6 cellular contexts compared by ENCODE assay signal in the genomic region with DNA sequence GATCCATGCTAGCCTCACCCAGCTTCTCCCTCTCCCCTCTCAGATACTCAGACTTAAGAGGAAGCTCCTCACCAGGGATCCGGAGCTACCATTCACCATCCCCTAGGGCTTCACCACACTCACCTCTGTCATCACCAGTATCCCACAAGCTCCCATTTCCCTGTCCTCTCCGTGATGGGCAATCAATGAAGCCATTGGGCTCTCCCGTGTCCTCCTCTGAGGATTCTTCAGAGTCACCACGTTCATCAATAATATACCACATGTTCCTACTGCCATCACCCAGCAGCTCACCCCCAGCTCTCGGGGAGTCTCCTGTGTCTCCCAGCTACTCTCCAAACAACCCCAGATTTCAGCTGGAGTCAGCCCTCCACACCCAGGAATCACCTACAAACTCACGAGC. TPM values are rescaled to one million over a fixed set of nuclear protein-coding genes. Genes with fewer than 3 reads are reported as not detected.
A peak's percentile ranks its signal among the peaks of the same experiment; 100 is the strongest.
DNase-seq lines count a peak whose midpoint lies in the region; ATAC-seq and TF ChIP-seq lines count a peak whose summit lies in the region.
"Not testable (repeated sequence)": the region's sequence is repeated elsewhere in the genome, so short reads cannot be mapped to it uniquely, and the experiment has no call there.

No MANE protein-coding gene starts in this region.

- H3K9ac ChIP-seq in PC-3 (ENCODE audit: low read length); colonic mucosa (ENCODE audit: low read depth in 2 of 2, low read length in 2 of 2): not testable (repeated sequence)

- POLR2A ChIA-PET in PC-3 (lab: Charles Lee; ENCODE audit: unreplicated experiment): not testable (repeated sequence)

- H3K4me3 Mint-ChIP-seq in activated naive CD4-positive, alpha-beta T cell treated with anti-CD3 and anti-CD28 coated beads for 36 hours; osteocyte (ENCODE audit: unreplicated experiment): not testable (repeated sequence)

- peaks cover 12% of the 10 kb centered on the region for H3K27me3 Mint-ChIP-seq in activated naive CD4-positive, alpha-beta T cell treated with anti-CD3 and anti-CD28 coated beads for 36 hours (ENCODE audit: low read depth)
- H3K27me3 Mint-ChIP-seq in osteocyte (ENCODE audit: unreplicated experiment): peaks cover 22% of the 10 kb centered on the region

- not testable (repeated sequence) for H3K27ac Mint-ChIP-seq in activated naive CD4-positive, alpha-beta T cell treated with anti-CD3 and anti-CD28 coated beads for 36 hours; osteocyte (ENCODE audit: unreplicated experiment)

- ATAC-seq in PC-3: not testable (repeated sequence)

- not testable (repeated sequence) for H3K9me3 ChIP-seq in BE2C; PC-3 (ENCODE audit: low read length); colonic mucosa

- not testable (repeated sequence) for H3K4me2 ChIP-seq in PC-3 (ENCODE audit: low read length)

- not testable (repeated sequence) for H3K4me1 ChIP-seq in BE2C; PC-3 (ENCODE audit: insufficient read depth, low read length); colonic mucosa

- not testable (repeated sequence) for H3K4me3 ChIP-seq in BE2C (ENCODE audit: low read depth, low read length); PC-3 (ENCODE audit: low read length); colonic mucosa

- H3F3A ChIP-seq in PC-3 (ENCODE audit: low read length, unreplicated experiment): not testable (repeated sequence)

- not testable (repeated sequence) for H3K9me3 Mint-ChIP-seq in activated naive CD4-positive, alpha-beta T cell treated with anti-CD3 and anti-CD28 coated beads for 36 hours; osteocyte (ENCODE audit: unreplicated experiment)

- H3K36me3 Mint-ChIP-seq in activated naive CD4-positive, alpha-beta T cell treated with anti-CD3 and anti-CD28 coated beads for 36 hours (ENCODE audit: low read depth); osteocyte (ENCODE audit: unreplicated experiment): not testable (repeated sequence)

- not testable (repeated sequence) for H4K20me1 ChIP-seq in PC-3 (ENCODE audit: low read length)

- BruUV-seq in PC-3 (replicated peaks; lab: Mats Ljungman, UMichigan): TSS peak; percentile 73

- CTCF ChIA-PET in PC-3 (lab: Charles Lee): interaction anchor here (0.6 kb wide), 1 partner anchor 1052 kb away, joined by 3 read pairs; no protein-coding TSS in a partner anchor
- CTCF ChIA-PET in activated naive CD4-positive, alpha-beta T cell treated with anti-CD3 and anti-CD28 coated beads for 36 hours (lab: Charles Lee): interaction anchor here (1.3 kb wide), 1 partner anchor 64 kb away, joined by 4 read pairs; no protein-coding TSS in a partner anchor

- intact Hi-C loops in PC-3 (cut with micrococcal nuclease): loop anchor here (2.0 kb wide), 2 partner anchors 275 to 665 kb away; no protein-coding TSS in a partner anchor
- intact Hi-C loops in activated naive CD4-positive, alpha-beta T cell treated with anti-CD3 and anti-CD28 coated beads for 36 hours (cut with micrococcal nuclease): loop anchor here (10.0 kb wide), 1 partner anchor 273 kb away; no protein-coding TSS in a partner anchor
- intact Hi-C loops in colonic mucosa (cut with DNase I): not testable (repeated sequence)

- H3K27me3 ChIP-seq in BE2C; PC-3 (ENCODE audit: low read length); colonic mucosa: not testable (repeated sequence)

- DNase-seq in BE2C (peak; percentile 18), colonic mucosa (peak; percentile 26), osteocyte (ENCODE audit: extremely low spot score, unreplicated experiment) (peak; percentile 92)
- DNase-seq in PC-3: not testable (repeated sequence)
- peak; percentile 6 for DNase-seq in activated naive CD4-positive, alpha-beta T cell treated with anti-CD3 and anti-CD28 coated beads for 36 hours
- peak; percentile 7 for DNase-seq in stimulated activated CD4-positive, alpha-beta T cell treated with anti-CD3 and anti-CD28 coated beads, Interleukin-15, amount 100 ng/mL, for 24 hours

- TF ChIP-seq CTCF in BE2C (IDR thresholded peaks at IDR 0.05; ENCODE audit: low read depth, low read length); PC-3 (conservative IDR thresholded peaks at IDR 0.05; ENCODE audit: low read depth, low read length); colonic mucosa (IDR thresholded peaks at IDR 0.05); osteocyte (IDR thresholded peaks at IDR 0.05): not testable (repeated sequence)

- H3K4me1 Mint-ChIP-seq in activated naive CD4-positive, alpha-beta T cell treated with anti-CD3 and anti-CD28 coated beads for 36 hours (ENCODE audit: low read depth); osteocyte (ENCODE audit: unreplicated experiment): not testable (repeated sequence)

- not testable (repeated sequence) for H3K36me3 ChIP-seq in BE2C; PC-3 (ENCODE audit: low read depth, low read length); colonic mucosa

- not testable (repeated sequence) for H3K9me2 ChIP-seq in PC-3 (replicated peaks; ENCODE audit: low read length)

- not testable (repeated sequence) for H3K79me2 ChIP-seq in PC-3 (ENCODE audit: low read length)

- H2AFZ ChIP-seq in PC-3 (ENCODE audit: low read length): not testable (repeated sequence)

- H3K27ac ChIP-seq in PC-3 (ENCODE audit: low read length); colonic mucosa: not testable (repeated sequence)

RNA-seq across cellular contexts. Expression of a gene that starts 26.6 kb away (rescaled TPM):
- polyA plus RNA-seq in BE2C (2012; ENCODE audit: insufficient read depth, insufficient read length, low read depth): 26.6 TPM
- total RNA-seq in PC-3 (2014; rRNA removed) (136 and 151 TPM in 2 replicates), colonic mucosa (10 to 100 TPM; 35.6 to 58.6 TPM), osteocyte (38.7 and 39.0 TPM in 2 replicates)
- 10 to 100 TPM; 76.2 to 79.4 TPM for total RNA-seq in activated naive CD4-positive, alpha-beta T cell treated with anti-CD3 and anti-CD28 coated beads for 36 hours
